ENCODE assay signal across 11 cellular contexts in genomic region chr9:86322973-86323644, GRCh38. TPM values are rescaled to one million over a fixed set of nuclear protein-coding genes. Genes with fewer than 3 reads are reported as not detected.
A peak's percentile ranks its signal among the peaks of the same experiment; 100 is the strongest.
DNase-seq lines count a peak whose midpoint lies in the region; ATAC-seq and TF ChIP-seq lines count a peak whose summit lies in the region.
"Had no signal": no experiment of that assay in that cellular context is flagged by ENCODE, and none has a peak within 500 bp of the region (broad histone marks: within the 10 kb centered on the region; RNA-seq: fewer than 3 reads in every experiment).

No MANE protein-coding gene starts in this region.

- H2AFZ ChIP-seq in SK-N-SH (ENCODE audit: low read depth), result no peak overlapping the region

- no peak for TF ChIP-seq CTCF in SK-N-SH (IDR thresholded peaks at IDR 0.05)
- no peak for TF ChIP-seq CTCF in choroid plexus epithelial cell (conservative IDR thresholded peaks at IDR 0.05; ENCODE audit: low read depth, low read length)
- no peak for TF ChIP-seq CTCF in omental fat pad (IDR thresholded peaks at IDR 0.05)
- TF ChIP-seq CTCF in spleen (IDR thresholded peaks at IDR 0.05 in 8 of 11, conservative IDR thresholded peaks at IDR 0.05 in 3 of 11), result no peak

- H3K27ac ChIP-seq in SK-N-SH (ENCODE audit: low read depth in 2 of 2, low read length in 1 of 2), result no peak overlapping the region
- H3K27ac ChIP-seq in spleen, result no peak overlapping the region

- no peaks in the 10 kb centered on the region for H4K20me1 ChIP-seq in SK-N-SH (ENCODE audit: insufficient read depth)

- H3K36me3 ChIP-seq in SK-N-SH (replicated peaks in 1 of 2; ENCODE audit: control insufficient read depth in 1 of 2, insufficient read depth in 2 of 2, low read length in 1 of 2), result peaks cover 81 to 86% of the 10 kb centered on the region in 2 experiments
- peaks cover 10 to 100% (median 100%) of the 10 kb centered on the region in 6 donors for H3K36me3 ChIP-seq in spleen

- intact Hi-C loops in sciatic nerve (cut with DNase I) (no loop called here), spleen (cut with DNase I; ENCODE audit: low total_unique reads) (no loop called here)

- H3K4me1 ChIP-seq in SK-N-SH (ENCODE audit: control insufficient read depth in 1 of 2, insufficient read depth in 2 of 2, low read depth in 1 of 2, low read length in 1 of 2), result no peaks in the 10 kb centered on the region
- peaks cover 0 to 7% (median 0%) of the 10 kb centered on the region in 6 donors for H3K4me1 ChIP-seq in spleen

- POLR2A ChIA-PET in SK-N-SH (lab: Yijun Ruan, JAX), result no interaction called here

- H3K27me3 ChIP-seq in SK-N-SH (ENCODE audit: insufficient read depth) (no peaks in the 10 kb centered on the region), spleen (replicated peaks in 1 of 7) (no peaks in the 10 kb centered on the region)

- H3K4me2 ChIP-seq in SK-N-SH, result no peak overlapping the region

- H3K79me2 ChIP-seq in SK-N-SH (ENCODE audit: insufficient read depth), result no peaks in the 10 kb centered on the region

- ATAC-seq in SK-N-SH treated with all-trans-retinoic acid at 6 μM for 48 hours (peak; percentile 50), omental fat pad (ENCODE audit: low FRiP score) (peak; percentile 63), sciatic nerve (no peak)

- TF ChIP-seq EP300 in SK-N-SH (IDR thresholded peaks at IDR 0.05; ENCODE audit: borderline replicate concordance in 1 of 2, low read depth in 1 of 2, low read length in 1 of 2), result no peak

- TF ChIP-seq POLR2A in spleen (IDR thresholded peaks at IDR 0.05), result no peak

- H3K4me3 ChIP-seq in SK-N-SH (ENCODE audit: low read depth in 2 of 2, low read length in 1 of 2) (no peak overlapping the region), choroid plexus epithelial cell (ENCODE audit: low read depth, low read length) (no peak overlapping the region), spleen (no peak overlapping the region)
- H3K4me3 ChIP-seq: HAP-1 had no signal

- TF ChIP-seq RAD21 in SK-N-SH (IDR thresholded peaks at IDR 0.05; ENCODE audit: low read length), result no peak

- H3F3A ChIP-seq in SK-N-SH (replicated peaks; ENCODE audit: insufficient read depth), result no peaks in the 10 kb centered on the region

- H3K9me2 ChIP-seq in SK-N-SH, result no peaks in the 10 kb centered on the region

- H3K9me3 ChIP-seq in SK-N-SH, result no peaks in the 10 kb centered on the region
- no peaks in the 10 kb centered on the region for H3K9me3 ChIP-seq in spleen
- H3K9me3 ChIP-seq: HAP-1 had no signal

- DNase-seq in SK-N-SH, result no peak
- peak; percentile 78 for DNase-seq in NCI-H226
- peak; percentile 76 for DNase-seq in choroid plexus epithelial cell (ENCODE audit: low read depth)
- no peak for DNase-seq in omental fat pad (ENCODE audit: low spot score)
- no peak for DNase-seq in sciatic nerve (ENCODE audit: low spot score)
- no peak for DNase-seq in NCI-H748 treated with DMSO at 0.1 percent for 48 hours (lab: John Stamatoyannopoulos, UW)
- no peak for DNase-seq in spleen
- DNase-seq: NCI-H1694, substantia nigra had no signal

- CTCF ChIA-PET in SK-N-SH (lab: Yijun Ruan, JAX), result no interaction called here

- WGBS in SK-N-SH (ENCODE audit: low lambda C conversion rate), result 83% methylated on average over 8 of the region's 8 CpGs
- 67 to 71% (median 70%) methylated on average over 8 of the region's 8 CpGs for WGBS in spleen, 5 donors

- H3K9ac ChIP-seq in SK-N-SH, result no peak overlapping the region

TF ChIP-seq in SK-N-SH treated with all-trans-retinoic acid at 6 μM for 48 hours, 23 proteins besides CTCF, POLR2A, EP300 and RAD21 (continues in another document):
- no peak for TF ChIP-seq GLIS3 (CRISPR knock-in tag; IDR thresholded peaks at IDR 0.05)
- no peak for TF ChIP-seq TCF4 (CRISPR knock-in tag; IDR thresholded peaks at IDR 0.05; ENCODE audit: borderline replicate concordance)
- TF ChIP-seq ZFP3 (CRISPR knock-in tag; IDR thresholded peaks at IDR 0.05), result no peak
- TF ChIP-seq ZNF565 (CRISPR knock-in tag; conservative IDR thresholded peaks at IDR 0.05; ENCODE audit: low read depth), result no peak
- TF ChIP-seq, protein P1, sequence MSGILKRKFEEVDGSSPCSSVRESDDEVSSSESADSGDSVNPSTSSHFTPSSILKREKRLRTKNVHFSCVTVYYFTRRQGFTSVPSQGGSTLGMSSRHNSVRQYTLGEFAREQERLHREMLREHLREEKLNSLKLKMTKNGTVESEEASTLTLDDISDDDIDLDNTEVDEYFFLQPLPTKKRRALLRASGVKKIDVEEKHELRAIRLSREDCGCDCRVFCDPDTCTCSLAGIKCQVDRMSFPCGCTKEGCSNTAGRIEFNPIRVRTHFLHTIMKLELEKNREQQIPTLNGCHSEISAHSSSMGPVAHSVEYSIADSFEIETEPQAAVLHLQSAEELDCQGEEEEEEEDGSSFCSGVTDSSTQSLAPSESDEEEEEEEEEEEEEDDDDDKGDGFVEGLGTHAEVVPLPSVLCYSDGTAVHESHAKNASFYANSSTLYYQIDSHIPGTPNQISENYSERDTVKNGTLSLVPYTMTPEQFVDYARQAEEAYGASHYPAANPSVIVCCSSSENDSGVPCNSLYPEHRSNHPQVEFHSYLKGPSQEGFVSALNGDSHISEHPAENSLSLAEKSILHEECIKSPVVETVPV (CRISPR knock-in tag; IDR thresholded peaks at IDR 0.05), result no peak
- no peak for TF ChIP-seq CSDC2 (CRISPR knock-in tag; IDR thresholded peaks at IDR 0.05)
- TF ChIP-seq ESRRG (CRISPR knock-in tag; IDR thresholded peaks at IDR 0.05), result no peak
- no peak for TF ChIP-seq ZFP30 (CRISPR knock-in tag; IDR thresholded peaks at IDR 0.05)
- no peak for TF ChIP-seq ZNF70 (CRISPR knock-in tag; IDR thresholded peaks at IDR 0.05)

TF ChIP-seq in SK-N-SH, 30 proteins besides CTCF, POLR2A, EP300 and RAD21:
- TF ChIP-seq SMC3 (IDR thresholded peaks at IDR 0.05; ENCODE audit: low read depth, low read length) (no peak), FOXM1 (IDR thresholded peaks at IDR 0.05; ENCODE audit: low read depth) (no peak), TAF1 (IDR thresholded peaks at IDR 0.05; ENCODE audit: borderline replicate concordance, low read depth, low read length) (no peak), MXI1 (IDR thresholded peaks at IDR 0.05; ENCODE audit: low read depth, low read length) (no peak), GATA2 (CRISPR knock-in tag; IDR thresholded peaks at IDR 0.05) (no peak), JUND (IDR thresholded peaks at IDR 0.05) (no peak), MEF2A (IDR thresholded peaks at IDR 0.05; ENCODE audit: borderline replicate concordance, low read depth) (no peak), RFX5 (IDR thresholded peaks at IDR 0.05; ENCODE audit: low read length) (no peak), RXRA (IDR thresholded peaks at IDR 0.05; ENCODE audit: borderline replicate concordance, low read depth) (no peak), TCF12 (IDR thresholded peaks at IDR 0.05) (no peak), ZBTB33 (IDR thresholded peaks at IDR 0.05; ENCODE audit: borderline replicate concordance, low read depth) (no peak), CHD2 (IDR thresholded peaks at IDR 0.05; ENCODE audit: low read length, partially characterized antibody) (no peak)
- TF ChIP-seq, protein P2, sequence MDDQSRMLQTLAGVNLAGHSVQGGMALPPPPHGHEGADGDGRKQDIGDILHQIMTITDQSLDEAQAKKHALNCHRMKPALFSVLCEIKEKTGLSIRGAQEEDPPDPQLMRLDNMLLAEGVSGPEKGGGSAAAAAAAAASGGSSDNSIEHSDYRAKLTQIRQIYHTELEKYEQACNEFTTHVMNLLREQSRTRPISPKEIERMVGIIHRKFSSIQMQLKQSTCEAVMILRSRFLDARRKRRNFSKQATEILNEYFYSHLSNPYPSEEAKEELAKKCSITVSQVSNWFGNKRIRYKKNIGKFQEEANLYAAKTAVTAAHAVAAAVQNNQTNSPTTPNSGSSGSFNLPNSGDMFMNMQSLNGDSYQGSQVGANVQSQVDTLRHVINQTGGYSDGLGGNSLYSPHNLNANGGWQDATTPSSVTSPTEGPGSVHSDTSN (IDR thresholded peaks at IDR 0.05), result no peak

RNA-seq across cellular contexts. Expression of gene TUT7, which starts 31.1 kb away (rescaled TPM):
- polyA plus RNA-seq in SK-N-SH (2012; rRNA removed) (6.7 and 7.3 TPM in 2 replicates), spleen (10 to 100 TPM; 17.9 to 20.8 (median 20.1) TPM)
- polyA plus RNA-seq in SK-N-SH (2012; cell fraction: cytosol; rRNA removed), result 8.1 and 11.4 TPM in 2 replicates
- 7.6 and 14.5 TPM in 2 replicates for polyA plus RNA-seq in SK-N-SH (2012; cell fraction: nucleus; rRNA removed)
- total RNA-seq in omental fat pad (10 to 100 TPM; 50.8 to 61.8 (median 56.7) TPM), sciatic nerve (33.5 TPM), spleen (100 to 1,000 TPM in 2 of 7 donors, 10 to 100 TPM in 5; 52.6 to 119 (median 63.0) TPM)

RNA-seq across cellular contexts. Expression of gene ISCA1, which starts 40.8 kb away (rescaled TPM):
- polyA plus RNA-seq in SK-N-SH (2012; rRNA removed), result 10.9 and 14.7 TPM in 2 replicates
- polyA plus RNA-seq in SK-N-SH (2012; cell fraction: cytosol; rRNA removed), result 19.2 and 24.0 TPM in 2 replicates
- polyA plus RNA-seq in SK-N-SH (2012; cell fraction: nucleus; rRNA removed), result 5.0 and 13.1 TPM in 2 replicates
- 10 to 100 TPM; 50.6 to 67.4 (median 55.6) TPM for total RNA-seq in omental fat pad
- total RNA-seq in sciatic nerve, result 32.5 TPM
- 10 to 100 TPM; 19.1 to 35.5 (median 28.9) TPM for total RNA-seq in spleen
- polyA plus RNA-seq in spleen, result 10 to 100 TPM; 15.3 to 27.1 (median 20.8) TPM

Comparison
In these comparisons a context has a peak if more than half of its experiments do, and no peak if none do; other contexts are left out.
1. DNase-seq: peak in NCI-H226 (single experiment) and choroid plexus epithelial cell (single experiment); none in SK-N-SH (single experiment), omental fat pad (single experiment), sciatic nerve (single experiment), NCI-H748 treated with DMSO at 0.1 percent for 48 hours (single experiment) and spleen (single experiment).